Comparison of ENCODE assay signal across 15 cellular contexts in genomic region chrX:44544036-44544435, GRCh38. TPM values are rescaled to one million over a fixed set of nuclear protein-coding genes. Genes with fewer than 3 reads are reported as not detected.
DNase-seq lines count a peak whose midpoint lies in the region; TF ChIP-seq lines count a peak whose summit lies in the region.
"Had no signal": no experiment of that assay in that cellular context is flagged by ENCODE, and none has a peak within 500 bp of the region (broad histone marks: within the 10 kb centered on the region; RNA-seq: fewer than 3 reads in every experiment).

No MANE protein-coding gene starts in this region.

- no peaks in the 10 kb centered on the region for H3K36me3 Mint-ChIP-seq in activated CD4-positive, alpha-beta T cell treated with anti-CD3 and anti-CD28 coated beads, Interleukin-2, amount 10 ng/mL, durations not matched to agents 7 days and 5 days (ENCODE audit: low read depth)
- H3K36me3 Mint-ChIP-seq in chondrocyte (ENCODE audit: low read depth): no peaks in the 10 kb centered on the region

- H3K27ac Mint-ChIP-seq in activated CD4-positive, alpha-beta T cell treated with anti-CD3 and anti-CD28 coated beads, Interleukin-2, amount 10 ng/mL, durations not matched to agents 7 days and 5 days: peak overlapping the region; percentile 36
- H3K27ac Mint-ChIP-seq in chondrocyte (ENCODE audit: unreplicated experiment): no peak overlapping the region

- CTCF ChIA-PET in activated CD4-positive, alpha-beta T cell treated with anti-CD3 and anti-CD28 coated beads, Interleukin-2, amount 10 ng/mL, durations not matched to agents 7 days and 5 days (lab: Charles Lee): no interaction called here

- no peak overlapping the region for H3K9ac ChIP-seq in KMS-11

- H3K27ac ChIP-seq in KMS-11: no peak overlapping the region
- H3K27ac ChIP-seq in VCaP: peak overlapping the region; percentile 78; the same call in 1 of the 2 replicates
- H3K27ac ChIP-seq in osteoblast (ENCODE audit: low read depth, low read length): no peak overlapping the region
- H3K27ac ChIP-seq in ascending aorta: no peak overlapping the region
- H3K27ac ChIP-seq: 22Rv1 had no signal

- H3K9me3 Mint-ChIP-seq in activated CD4-positive, alpha-beta T cell treated with anti-CD3 and anti-CD28 coated beads, Interleukin-2, amount 10 ng/mL, durations not matched to agents 7 days and 5 days: no peaks in the 10 kb centered on the region
- H3K9me3 Mint-ChIP-seq in chondrocyte (ENCODE audit: low read depth): peaks cover 19% of the 10 kb centered on the region
- H3K9me3 Mint-ChIP-seq: CD4-positive, alpha-beta T cell had no signal

- H3K4me3 ChIP-seq in KMS-11 (IDR thresholded peaks at IDR 0.05; ENCODE audit: insufficient read depth, low read depth, low read length): no peak overlapping the region
- no peak overlapping the region for H3K4me3 ChIP-seq in osteoblast (ENCODE audit: insufficient read depth, low read length)
- H3K4me3 ChIP-seq in ascending aorta: no peak overlapping the region
- H3K4me3 ChIP-seq: HAP-1 had no signal

- H3K4me1 ChIP-seq in KMS-11 (ENCODE audit: low read depth, poor library complexity, severe bottlenecking): no peaks in the 10 kb centered on the region
- H3K4me1 ChIP-seq in osteoblast (ENCODE audit: insufficient read depth, low read length): peaks cover 6% of the 10 kb centered on the region
- H3K4me1 ChIP-seq in ascending aorta: no peaks in the 10 kb centered on the region

- DNase-seq in activated CD4-positive, alpha-beta T cell treated with anti-CD3 and anti-CD28 coated beads, Interleukin-2, amount 10 ng/mL, durations not matched to agents 7 days and 5 days: no peak
- DNase-seq in activated CD4-positive, alpha-beta T cell treated with anti-CD3 and anti-CD28 coated beads for 1 hour: no peak
- DNase-seq in osteoblast (ENCODE audit: insufficient read length, low spot score, missing footprints): peak; percentile 27
- no peak for DNase-seq in ascending aorta (ENCODE audit: low spot score in 2 of 2)
- DNase-seq in GM19240 (ENCODE audit: insufficient read length, low spot score): no peak
- DNase-seq in chondrocyte (ENCODE audit: low spot score): no peak
- DNase-seq: CD4-positive, alpha-beta T cell; DMS153; DMS79 treated with DMSO at 0.1 percent for 48 hours; GDM1 had no signal

- POLR2A ChIA-PET in activated CD4-positive, alpha-beta T cell treated with anti-CD3 and anti-CD28 coated beads, Interleukin-2, amount 10 ng/mL, durations not matched to agents 7 days and 5 days (lab: Charles Lee): no interaction called here

- no peaks in the 10 kb centered on the region for H3K79me2 ChIP-seq in KMS-11 (ENCODE audit: insufficient read depth, low read depth)
- peaks cover 12% of the 10 kb centered on the region for H3K79me2 ChIP-seq in osteoblast (ENCODE audit: insufficient read depth, low read length)

- no peak overlapping the region for H3K4me3 Mint-ChIP-seq in activated CD4-positive, alpha-beta T cell treated with anti-CD3 and anti-CD28 coated beads, Interleukin-2, amount 10 ng/mL, durations not matched to agents 7 days and 5 days
- H3K4me3 Mint-ChIP-seq in chondrocyte (ENCODE audit: unreplicated experiment): no peak overlapping the region

- H3K36me3 ChIP-seq in KMS-11 (ENCODE audit: insufficient read depth) (no peaks in the 10 kb centered on the region), osteoblast (ENCODE audit: insufficient read depth, low read length) (no peaks in the 10 kb centered on the region), ascending aorta (no peaks in the 10 kb centered on the region)

- peak overlapping the region; percentile 71; the same call in 1 of the 2 replicates for H2AFZ ChIP-seq in KMS-11 (ENCODE audit: low read depth)
- no peak overlapping the region for H2AFZ ChIP-seq in osteoblast (ENCODE audit: low read length)

- TF ChIP-seq CTCF in KMS-11 (conservative IDR thresholded peaks at IDR 0.05; ENCODE audit: low read depth, low read length) (no peak), VCaP (conservative IDR thresholded peaks at IDR 0.05) (no peak), osteoblast (IDR thresholded peaks at IDR 0.05; ENCODE audit: extremely low read depth, low read depth, low read length) (no peak), ascending aorta (IDR thresholded peaks at IDR 0.05) (no peak), chondrocyte (IDR thresholded peaks at IDR 0.05) (no peak)

- H3K4me2 ChIP-seq in KMS-11 (no peak overlapping the region), osteoblast (ENCODE audit: insufficient read depth, low read length) (no peak overlapping the region)

- H3K27me3 Mint-ChIP-seq in activated CD4-positive, alpha-beta T cell treated with anti-CD3 and anti-CD28 coated beads, Interleukin-2, amount 10 ng/mL, durations not matched to agents 7 days and 5 days: no peaks in the 10 kb centered on the region
- no peaks in the 10 kb centered on the region for H3K27me3 Mint-ChIP-seq in chondrocyte (ENCODE audit: low read depth)
- H3K27me3 Mint-ChIP-seq: CD4-positive, alpha-beta T cell had no signal

- intact Hi-C loops in ascending aorta (cut with DNase I): loop anchor here (5.0 kb wide), 1 partner anchor 328 kb away; the partner anchor contains the start of gene KDM6A

- H4K20me1 ChIP-seq in KMS-11 (ENCODE audit: insufficient read depth) (no peaks in the 10 kb centered on the region), osteoblast (ENCODE audit: insufficient read depth, low read length) (no peaks in the 10 kb centered on the region)
- H4K20me1 ChIP-seq: BLaER1 had no signal

- H3K4me1 Mint-ChIP-seq in activated CD4-positive, alpha-beta T cell treated with anti-CD3 and anti-CD28 coated beads, Interleukin-2, amount 10 ng/mL, durations not matched to agents 7 days and 5 days: peaks cover 22% of the 10 kb centered on the region
- H3K4me1 Mint-ChIP-seq in chondrocyte (ENCODE audit: low read depth): peaks cover 17% of the 10 kb centered on the region

- H3K27me3 ChIP-seq in KMS-11 (ENCODE audit: insufficient read depth, low read depth): no peaks in the 10 kb centered on the region
- no peaks in the 10 kb centered on the region for H3K27me3 ChIP-seq in osteoblast (ENCODE audit: insufficient read depth, low read length)
- H3K27me3 ChIP-seq in ascending aorta: no peaks in the 10 kb centered on the region
- H3K27me3 ChIP-seq: BLaER1 had no signal

- H3K9me3 ChIP-seq in osteoblast (ENCODE audit: low read depth, low read length): no peaks in the 10 kb centered on the region
- no peaks in the 10 kb centered on the region for H3K9me3 ChIP-seq in ascending aorta
- H3K9me3 ChIP-seq: HAP-1 had no signal

RNA-seq across cellular contexts. Expression of gene FUNDC1, which starts 1.4 kb away (rescaled TPM):
- 10 to 100 TPM; 10.2 to 12.8 TPM for total RNA-seq in activated CD4-positive, alpha-beta T cell treated with anti-CD3 and anti-CD28 coated beads, Interleukin-2, amount 10 ng/mL, durations not matched to agents 7 days and 5 days
- total RNA-seq in osteoblast (10.9 and 13.3 TPM in 2 replicates), ascending aorta (2.4 TPM), chondrocyte (12.0 to 15.6 TPM (median 13.1 TPM) in 3 replicates)
